ENCODE assay signal across 14 cellular contexts in the genomic region with DNA sequence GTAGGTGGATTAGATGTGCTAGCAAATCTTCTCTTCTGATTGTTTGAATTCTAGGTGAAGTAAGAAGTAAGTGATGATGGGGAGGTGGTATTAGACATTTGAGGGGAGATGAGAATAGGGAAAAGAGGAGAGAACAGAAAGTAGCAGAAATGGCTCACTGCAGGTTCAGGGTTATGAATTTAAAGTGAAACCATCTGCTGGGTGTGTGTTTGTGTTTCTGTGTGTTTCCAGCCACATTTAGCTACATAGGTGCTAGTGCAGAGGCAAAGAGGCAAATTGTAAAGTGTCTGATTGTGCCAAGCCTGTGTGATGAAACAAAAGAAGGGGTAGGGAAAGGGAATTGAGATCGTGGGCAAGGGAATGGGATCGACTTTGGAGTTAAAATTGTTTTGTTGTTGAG. TPM values are rescaled to one million over a fixed set of nuclear protein-coding genes. Genes with fewer than 3 reads are reported as not detected.
DNase-seq lines count a peak whose midpoint lies in the region; ATAC-seq and TF ChIP-seq lines count a peak whose summit lies in the region.
"Had no signal": no experiment of that assay in that cellular context is flagged by ENCODE, and none has a peak within 500 bp of the region (broad histone marks: within the 10 kb centered on the region; RNA-seq: fewer than 3 reads in every experiment).

No MANE protein-coding gene starts in this region.

- no peaks in the 10 kb centered on the region for H3K27me3 Mint-ChIP-seq in activated T-cell treated with anti-CD3 and anti-CD28 coated beads, Interleukin-2, amount 50 U/mL, for 24 hours
- H3K27me3 Mint-ChIP-seq in chondrocyte (ENCODE audit: low read depth) = no peaks in the 10 kb centered on the region
- H3K27me3 Mint-ChIP-seq in neural progenitor cell (ENCODE audit: insufficient read depth, low read depth) = peaks cover 2% of the 10 kb centered on the region

- no peak for DNase-seq in activated T-cell treated with anti-CD3 and anti-CD28 coated beads, Interleukin-2, amount 50 U/mL, for 24 hours
- DNase-seq in activated T-cell treated with anti-CD3 and anti-CD28 coated beads for 4 hours = no peak
- DNase-seq in chondrocyte (ENCODE audit: low spot score) = no peak
- DNase-seq in neural progenitor cell (ENCODE audit: low spot score) = no peak
- no peak for DNase-seq in GM19240 (ENCODE audit: insufficient read length, low spot score)
- DNase-seq in SIG-M5 treated with dmso at 0.1 percent for 504 hours (lab: John Stamatoyannopoulos, UW; ENCODE audit: unreplicated experiment) = no peak
- DNase-seq: GF-D8, left ventricle myocardium inferior, MM.1S, NCI-H2029 treated with DMSO at 0.1 percent for 48 hours, NCI-H526, transverse colon had no signal

- H3K27ac ChIP-seq in neural progenitor cell = peak overlapping the region; percentile 17
- H3K27ac ChIP-seq: left ventricle myocardium inferior, transverse colon had no signal

- H3K4me1 ChIP-seq in neural progenitor cell = no peaks in the 10 kb centered on the region

- H3K4me1 Mint-ChIP-seq in activated T-cell treated with anti-CD3 and anti-CD28 coated beads, Interleukin-2, amount 50 U/mL, for 24 hours (ENCODE audit: low read depth) = peaks cover 77% of the 10 kb centered on the region
- peaks cover 68% of the 10 kb centered on the region for H3K4me1 Mint-ChIP-seq in chondrocyte (ENCODE audit: low read depth)
- H3K4me1 Mint-ChIP-seq in neural progenitor cell = peaks cover 4% of the 10 kb centered on the region

- H3K9me3 ChIP-seq in neural progenitor cell (ENCODE audit: low read depth) = no peaks in the 10 kb centered on the region
- H3K9me3 ChIP-seq: left ventricle myocardium inferior, transverse colon had no signal

- no peaks in the 10 kb centered on the region for H3F3A ChIP-seq in neural progenitor cell (ENCODE audit: low read depth)

- ATAC-seq in HG02870 (IDR thresholded peaks at IDR 0.05; ENCODE audit: unreplicated experiment) = peak; percentile 52
- no peak for ATAC-seq in GM19035 (IDR thresholded peaks at IDR 0.05; ENCODE audit: unreplicated experiment)

- H3K36me3 ChIP-seq in neural progenitor cell = no peaks in the 10 kb centered on the region
- H3K36me3 ChIP-seq: left ventricle myocardium inferior, transverse colon had no signal

- H2AFZ ChIP-seq in neural progenitor cell (replicated peaks) = no peak overlapping the region

- H3K4me3 ChIP-seq in neural progenitor cell = no peak overlapping the region
- H3K4me3 ChIP-seq: left ventricle myocardium inferior, transverse colon had no signal

- no peaks in the 10 kb centered on the region for H3K27me3 ChIP-seq in neural progenitor cell
- H3K27me3 ChIP-seq: transverse colon had no signal

- TF ChIP-seq CTCF in chondrocyte (IDR thresholded peaks at IDR 0.05) (no peak), neural progenitor cell (IDR thresholded peaks at IDR 0.05) (no peak)

- H3K4me2 ChIP-seq in neural progenitor cell = no peak overlapping the region

- peaks cover 12% of the 10 kb centered on the region for H4K20me1 ChIP-seq in neural progenitor cell (ENCODE audit: low read depth)

- H3K27ac Mint-ChIP-seq in activated T-cell treated with anti-CD3 and anti-CD28 coated beads, Interleukin-2, amount 50 U/mL, for 24 hours = peak overlapping the region; percentile 78
- H3K27ac Mint-ChIP-seq in chondrocyte (ENCODE audit: unreplicated experiment) = peak overlapping the region; percentile 53
- no peak overlapping the region for H3K27ac Mint-ChIP-seq in neural progenitor cell

- H3K4me3 Mint-ChIP-seq in activated T-cell treated with anti-CD3 and anti-CD28 coated beads, Interleukin-2, amount 50 U/mL, for 24 hours = no peak overlapping the region
- H3K4me3 Mint-ChIP-seq in chondrocyte (ENCODE audit: unreplicated experiment) (no peak overlapping the region), neural progenitor cell (no peak overlapping the region)

- peaks cover 99% of the 10 kb centered on the region for H3K79me2 ChIP-seq in neural progenitor cell (ENCODE audit: low read depth)

- no peak overlapping the region for H3K9ac ChIP-seq in neural progenitor cell

- no peaks in the 10 kb centered on the region for H3K9me3 Mint-ChIP-seq in activated T-cell treated with anti-CD3 and anti-CD28 coated beads, Interleukin-2, amount 50 U/mL, for 24 hours
- H3K9me3 Mint-ChIP-seq in chondrocyte (ENCODE audit: low read depth) (no peaks in the 10 kb centered on the region), neural progenitor cell (no peaks in the 10 kb centered on the region)

- H3K36me3 Mint-ChIP-seq in activated T-cell treated with anti-CD3 and anti-CD28 coated beads, Interleukin-2, amount 50 U/mL, for 24 hours (ENCODE audit: low read depth) = peaks cover 82% of the 10 kb centered on the region
- H3K36me3 Mint-ChIP-seq in chondrocyte (ENCODE audit: low read depth) (peaks cover 11% of the 10 kb centered on the region), neural progenitor cell (peaks cover 26% of the 10 kb centered on the region)

RNA-seq across cellular contexts. Expression of gene ZFX, which starts 50.6 kb away (rescaled TPM):
- total RNA-seq in chondrocyte (70.4 to 75.3 TPM (median 72.8 TPM) in 3 replicates), neural progenitor cell (ENCODE audit: low replicate concordance) (48.2 and 59.1 TPM in 2 replicates)
